Comparison of ENCODE assay signal across 8 cellular contexts in the genomic region with DNA sequence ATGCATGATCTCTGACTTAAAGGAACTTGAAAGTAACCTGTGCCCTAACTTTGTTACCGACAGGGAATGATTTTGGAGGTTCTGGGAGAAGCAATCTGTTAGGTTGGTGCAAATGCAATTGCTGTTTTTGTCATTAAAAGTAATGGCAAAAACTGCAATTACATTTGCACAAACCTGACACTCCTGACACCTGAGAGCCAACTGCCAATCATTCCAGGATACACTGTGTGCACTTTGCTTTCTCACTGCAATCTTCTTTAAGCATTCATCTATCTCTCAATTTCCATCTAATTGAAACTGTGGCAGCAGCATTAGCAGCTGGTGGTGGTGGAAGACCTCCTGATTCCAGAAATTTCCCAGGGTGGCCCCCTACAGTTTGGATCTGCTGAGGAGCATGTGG.
"Had no signal": no experiment of that assay in that cellular context is flagged by ENCODE, and none has a peak within 500 bp of the region (broad histone marks: within the 10 kb centered on the region; RNA-seq: fewer than 3 reads in every experiment).

No MANE protein-coding gene starts in this region.

- H2AFZ ChIP-seq: GM23338 had no signal

- H3K27ac Mint-ChIP-seq: GM23338, HFFc6 had no signal

- DNase-seq: H7, HFFc6, IMR-90, KG1 had no signal

- H3K9me3 ChIP-seq: HAP-1 had no signal

- H3K4me3 Mint-ChIP-seq: GM23338, HFFc6 had no signal

- FAIRE-seq: HTR-8/SVneo, K562 had no signal

- H3K4me2 ChIP-seq: GM23338 had no signal

- H3K36me3 ChIP-seq: HAP-1 had no signal

- H3K9me3 Mint-ChIP-seq: GM23338, HFFc6 had no signal

- H3K4me3 ChIP-seq: GM23338, HAP-1, K562 had no signal
